Comparison of ENCODE assay signal across 10 cellular contexts in genomic region chr6:11392778-11393507, GRCh38.
DNase-seq lines count a peak whose midpoint lies in the region; ATAC-seq and TF ChIP-seq lines count a peak whose summit lies in the region.
"Had no signal": no experiment of that assay in that cellular context is flagged by ENCODE, and none has a peak within 500 bp of the region (broad histone marks: within the 10 kb centered on the region; RNA-seq: fewer than 3 reads in every experiment).

No MANE protein-coding gene starts in this region.

- H3K4me3 ChIP-seq in fibroblast of pulmonary artery (replicated peaks; ENCODE audit: low read depth, low read length) = no peak overlapping the region
- no peak overlapping the region for H3K4me3 ChIP-seq in osteoblast (ENCODE audit: insufficient read depth, low read length)
- H3K4me3 ChIP-seq: lung, SJCRH30 had no signal

- H3K4me1 Mint-ChIP-seq in stimulated activated effector memory CD8-positive, alpha-beta T cell treated with anti-CD3 and anti-CD28 coated beads, Interleukin-12 subunit alpha, Interleukin-12 subunit beta, amount 100 ng/mL, for 72 hours = no peaks in the 10 kb centered on the region

- H3K36me3 ChIP-seq in osteoblast (ENCODE audit: insufficient read depth, low read length) = no peaks in the 10 kb centered on the region
- H3K36me3 ChIP-seq: SJCRH30 had no signal

- no peak for ATAC-seq in stimulated activated effector memory CD8-positive, alpha-beta T cell treated with anti-CD3 and anti-CD28 coated beads, Interleukin-12 subunit alpha, Interleukin-12 subunit beta, amount 100 ng/mL, for 72 hours

- no peaks in the 10 kb centered on the region for H3K36me3 Mint-ChIP-seq in stimulated activated effector memory CD8-positive, alpha-beta T cell treated with anti-CD3 and anti-CD28 coated beads, Interleukin-12 subunit alpha, Interleukin-12 subunit beta, amount 100 ng/mL, for 72 hours

- H4K20me1 ChIP-seq in osteoblast (ENCODE audit: insufficient read depth, low read length) = no peaks in the 10 kb centered on the region

- DNase-seq in EH (ENCODE audit: low read depth) = peak; percentile 34
- DNase-seq in NCI-H748 (lab: John Stamatoyannopoulos, UW; ENCODE audit: unreplicated experiment) = peak; percentile 92
- DNase-seq in fibroblast of pulmonary artery (ENCODE audit: low read depth) = peak; percentile 14
- no peak for DNase-seq in osteoblast (ENCODE audit: insufficient read length, low spot score, missing footprints)
- no peak for DNase-seq in globus pallidus (ENCODE audit: low spot score)
- DNase-seq in stimulated activated CD4-positive, alpha-beta T cell treated with anti-CD3 and anti-CD28 coated beads, Interleukin-2, amount 100 ng/mL, for 48 hours = no peak
- no peak for DNase-seq in stimulated activated effector memory CD8-positive, alpha-beta T cell treated with anti-CD3 and anti-CD28 coated beads, Interleukin-12 subunit alpha, Interleukin-12 subunit beta, amount 100 ng/mL, for 72 hours (ENCODE audit: low spot score in 2 of 2)
- DNase-seq in RKO (ENCODE audit: low spot score) = no peak

- peak overlapping the region; percentile 54 for H3K27ac ChIP-seq in osteoblast (ENCODE audit: low read depth, low read length)
- H3K27ac ChIP-seq: SJCRH30 had no signal

- peak overlapping the region; percentile 61 for H3K4me2 ChIP-seq in osteoblast (ENCODE audit: insufficient read depth, low read length)

- no peak overlapping the region for H3K4me3 Mint-ChIP-seq in stimulated activated effector memory CD8-positive, alpha-beta T cell treated with anti-CD3 and anti-CD28 coated beads, Interleukin-12 subunit alpha, Interleukin-12 subunit beta, amount 100 ng/mL, for 72 hours

- no peaks in the 10 kb centered on the region for H3K79me2 ChIP-seq in osteoblast (ENCODE audit: insufficient read depth, low read length)

- peaks cover 21% of the 10 kb centered on the region for H3K4me1 ChIP-seq in osteoblast (ENCODE audit: insufficient read depth, low read length)
- H3K4me1 ChIP-seq: SJCRH30 had no signal

- H3K9me3 ChIP-seq in osteoblast (ENCODE audit: low read depth, low read length) = no peaks in the 10 kb centered on the region
- H3K9me3 ChIP-seq: SJCRH30 had no signal

- H3K27me3 ChIP-seq in osteoblast (ENCODE audit: insufficient read depth, low read length) = no peaks in the 10 kb centered on the region
- H3K27me3 ChIP-seq: SJCRH30 had no signal

- TF ChIP-seq CTCF in fibroblast of pulmonary artery (IDR thresholded peaks at IDR 0.05; ENCODE audit: low read length, missing control alignments) (no peak), osteoblast (IDR thresholded peaks at IDR 0.05; ENCODE audit: extremely low read depth, low read depth, low read length) (no peak)

- H2AFZ ChIP-seq in osteoblast (ENCODE audit: low read length) = no peak overlapping the region

- peaks cover 5% of the 10 kb centered on the region for H3K9me3 Mint-ChIP-seq in stimulated activated effector memory CD8-positive, alpha-beta T cell treated with anti-CD3 and anti-CD28 coated beads, Interleukin-12 subunit alpha, Interleukin-12 subunit beta, amount 100 ng/mL, for 72 hours

- H3K27ac Mint-ChIP-seq in stimulated activated effector memory CD8-positive, alpha-beta T cell treated with anti-CD3 and anti-CD28 coated beads, Interleukin-12 subunit alpha, Interleukin-12 subunit beta, amount 100 ng/mL, for 72 hours = no peak overlapping the region

Comparison
In these comparisons a context has a peak if more than half of its experiments do, and no peak if none do; other contexts are left out.
1. DNase-seq: peak in EH (single experiment), NCI-H748 (single experiment) and fibroblast of pulmonary artery (single experiment); none in osteoblast (single experiment), globus pallidus (single experiment), stimulated activated CD4-positive, alpha-beta T cell treated with anti-CD3 and anti-CD28 coated beads, Interleukin-2, amount 100 ng/mL, for 48 hours (0 of 2), stimulated activated effector memory CD8-positive, alpha-beta T cell treated with anti-CD3 and anti-CD28 coated beads, Interleukin-12 subunit alpha, Interleukin-12 subunit beta, amount 100 ng/mL, for 72 hours (0 of 2) and RKO (single experiment).